ENCODE assay signal across 8 cellular contexts in genomic region chr1:20696397-20697333, GRCh38. TPM values are rescaled to one million over a fixed set of nuclear protein-coding genes. Genes with fewer than 3 reads are reported as not detected.
DNase-seq lines count a peak whose midpoint lies in the region; ATAC-seq and TF ChIP-seq lines count a peak whose summit lies in the region.

No MANE protein-coding gene starts in this region.

- DNase-seq in NCI-H526 treated with DMSO at 0.1 percent for 48 hours (lab: John Stamatoyannopoulos, UW) (peak; percentile 64), dedifferentiated amniotic fluid mesenchymal stem cell (ENCODE audit: extremely low spot score) (peak; percentile 93), left lobe of liver (ENCODE audit: low spot score) (peak; percentile 80)
- DNase-seq in activated CD4-positive, alpha-beta T cell treated with anti-CD3 and anti-CD28 coated beads, Interleukin-2, amount 50 U/mL, for 1 hour, result peak; percentile 73
- DNase-seq in stimulated activated CD4-positive, alpha-beta T cell treated with anti-CD3 and anti-CD28 coated beads, Interleukin-1b, Interleukin-23, amount 100 ng/mL, for 24 hours (ENCODE audit: low read depth in 4 of 4, low spot score in 1 of 4), result peak; percentile 51 to 64 (median 54)

- TF ChIP-seq CTCF in GM12872 (IDR thresholded peaks at IDR 0.05; ENCODE audit: insufficient read depth, low read depth, low read length), result peak; percentile 96

- peak; percentile 64 for ATAC-seq in HG03439 (IDR thresholded peaks at IDR 0.05; ENCODE audit: unreplicated experiment)
- peak; percentile 94 for ATAC-seq in left lobe of liver
- ATAC-seq in GM21786 (IDR thresholded peaks at IDR 0.05; ENCODE audit: unreplicated experiment), result no peak

RNA-seq across cellular contexts. Expression of gene KIF17, which starts 21.1 kb away (rescaled TPM):
- 1.5 TPM for total RNA-seq in left lobe of liver

RNA-seq across cellular contexts. Expression of gene DDOST, which starts 35.5 kb away (rescaled TPM):
- total RNA-seq in left lobe of liver, result 104 TPM

RNA-seq across cellular contexts. Expression of gene SH2D5, which starts 35.8 kb away (rescaled TPM):
- total RNA-seq in left lobe of liver, result 0.30 TPM
